ENCODE assay signal across 22 cellular contexts in the genomic region with DNA sequence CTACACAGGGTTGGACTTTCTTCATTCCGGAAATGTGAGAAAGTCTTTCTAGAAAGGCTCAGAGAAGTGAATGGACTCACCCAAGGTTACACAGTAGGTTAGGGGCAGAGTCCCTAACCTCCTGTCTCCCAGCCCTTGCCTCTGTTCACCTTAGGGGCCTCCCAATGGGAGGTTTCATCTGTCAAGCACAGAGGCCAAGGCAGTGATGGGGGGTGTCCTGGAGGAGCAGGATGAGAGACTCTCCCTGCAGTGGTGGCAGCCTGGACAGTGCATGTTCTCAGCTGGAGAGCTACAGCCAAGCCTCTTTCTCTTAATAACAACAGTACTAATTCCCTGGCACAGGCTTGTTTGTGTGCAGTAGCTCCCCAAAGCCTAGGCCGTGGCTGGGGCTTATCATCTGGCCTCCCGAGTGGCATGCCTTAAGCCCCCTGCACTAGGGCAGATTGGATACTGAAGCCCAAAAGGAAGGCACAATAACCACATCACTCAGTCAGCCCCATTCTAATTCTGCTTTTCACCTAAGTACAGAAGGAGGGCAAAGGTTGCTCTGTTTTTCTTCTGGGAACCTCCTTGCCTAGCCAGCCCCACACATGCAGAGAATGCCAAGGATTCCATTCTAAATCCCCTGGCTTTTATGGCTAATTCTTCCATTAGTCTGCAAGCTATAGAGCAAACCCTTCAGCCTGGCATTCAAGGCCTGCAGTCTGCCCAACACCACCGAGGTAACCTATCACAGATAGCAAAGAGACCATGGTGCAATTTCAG. TPM values are rescaled to one million over a fixed set of nuclear protein-coding genes. Genes with fewer than 3 reads are reported as not detected.
A peak's percentile ranks its signal among the peaks of the same experiment; 100 is the strongest.
DNase-seq lines count a peak whose midpoint lies in the region; ATAC-seq and TF ChIP-seq lines count a peak whose summit lies in the region.
"Had no signal": no experiment of that assay in that cellular context is flagged by ENCODE, and none has a peak within 500 bp of the region (broad histone marks: within the 10 kb centered on the region; RNA-seq: fewer than 3 reads in every experiment).

No MANE protein-coding gene starts in this region.

- no peak overlapping the region for H4K5ac ChIP-seq in mesendoderm (ENCODE audit: low read length)

- no peak overlapping the region for H3K18ac ChIP-seq in mesendoderm (ENCODE audit: low read length)

- no peak overlapping the region for H2BK15ac ChIP-seq in mesendoderm (replicated peaks; ENCODE audit: low read depth)

- H3K4me2 ChIP-seq in mesendoderm (ENCODE audit: low read length): no peak overlapping the region

- H3K9me3 ChIP-seq in adipocyte (ENCODE audit: control insufficient read depth, low read length) (peaks cover 20% of the 10 kb centered on the region), thyroid gland (no peaks in the 10 kb centered on the region), right lobe of liver (no peaks in the 10 kb centered on the region)
- H3K9me3 ChIP-seq: ovary, testis had no signal

- H2BK5ac ChIP-seq in mesendoderm (ENCODE audit: low read length): no peak overlapping the region

- no peaks in the 10 kb centered on the region for H3K36me3 ChIP-seq in adipocyte (ENCODE audit: control insufficient read depth, insufficient read depth, low read length, severe bottlenecking)
- H3K36me3 ChIP-seq in mesendoderm (ENCODE audit: control insufficient read depth, insufficient read depth, low read length): no peaks in the 10 kb centered on the region
- H3K36me3 ChIP-seq in thyroid gland: no peaks in the 10 kb centered on the region
- H3K36me3 ChIP-seq in right lobe of liver: no peaks in the 10 kb centered on the region
- H3K36me3 ChIP-seq: ovary had no signal

- no peak overlapping the region for H3K27ac ChIP-seq in mesendoderm (ENCODE audit: low read depth, low read length)
- H3K27ac ChIP-seq in thyroid gland: peak overlapping the region in 2 of 3 donors; percentile 31 to 63
- no peak overlapping the region for H3K27ac ChIP-seq in right lobe of liver
- H3K27ac ChIP-seq: ovary, testis had no signal

- WGBS in mesendoderm (ENCODE audit: extremely low coverage, insufficient coverage, low lambda C conversion rate): no CpG with 5 or more reads among the region's 4 CpGs
- 57 to 62% methylated on average over 4 of the region's 4 CpGs for WGBS in thyroid gland, 2 donors
- WGBS in right lobe of liver (ENCODE audit: insufficient coverage, low coverage, low lambda C conversion rate, missing lambda C conversion rate): 44% methylated on average over 2 of the region's 4 CpGs

- H3K4me3 ChIP-seq in adipocyte (ENCODE audit: low read length) (no peak overlapping the region), mesendoderm (ENCODE audit: low read length) (no peak overlapping the region), thyroid gland (replicated peaks in 1 of 3) (no peak overlapping the region), right lobe of liver (no peak overlapping the region)
- H3K4me3 ChIP-seq: ovary, testis had no signal

- TF ChIP-seq CTCF in thyroid gland (IDR thresholded peaks at IDR 0.05) (no peak), right lobe of liver (IDR thresholded peaks at IDR 0.05) (no peak)

- ATAC-seq in right lobe of liver: no peak
- ATAC-seq: left cardiac atrium; naive thymus-derived CD4-positive, alpha-beta T cell; PC-3; stimulated activated memory B cell treated with anti-CD40 and anti-IgM and Interleukin-4, amounts not matched to agents 10 μg/mL and 1 μg/mL and 100 μg/mL, for 72 hours had no signal

- TF ChIP-seq POLR2A in thyroid gland (IDR thresholded peaks at IDR 0.05): no peak
- no peak for TF ChIP-seq POLR2A in right lobe of liver (IDR thresholded peaks at IDR 0.05)

- no peak overlapping the region for H3K56ac ChIP-seq in mesendoderm (ENCODE audit: low read length)

- H3K4me1 ChIP-seq in adipocyte (ENCODE audit: control insufficient read depth, insufficient read depth, low read length): peaks cover 8% of the 10 kb centered on the region
- H3K4me1 ChIP-seq in mesendoderm (ENCODE audit: control insufficient read depth, low read depth, low read length): no peaks in the 10 kb centered on the region
- H3K4me1 ChIP-seq in thyroid gland: peaks cover 43 to 45% of the 10 kb centered on the region in 2 donors
- no peaks in the 10 kb centered on the region for H3K4me1 ChIP-seq in right lobe of liver
- H3K4me1 ChIP-seq: testis had no signal

- no peak overlapping the region for H2BK120ac ChIP-seq in mesendoderm (ENCODE audit: low read depth, low read length)

- no peak overlapping the region for H3K23ac ChIP-seq in mesendoderm (ENCODE audit: low read length)

- no peak overlapping the region for H3K9ac ChIP-seq in adipocyte (ENCODE audit: low read length)
- no peak overlapping the region for H3K9ac ChIP-seq in mesendoderm (ENCODE audit: low read length)

- H2AK5ac ChIP-seq in mesendoderm (ENCODE audit: low read length): no peak overlapping the region

- no peak overlapping the region for H3K4ac ChIP-seq in mesendoderm (ENCODE audit: low read depth, low read length)

- peak; percentile 36 for DNase-seq in HCEC 1CT
- DNase-seq in adipocyte (ENCODE audit: low read depth): peak; percentile 61
- DNase-seq in mesendoderm: peak; percentile 44
- DNase-seq in thyroid gland: peak in 1 of 2 donors; percentile 22
- DNase-seq in SIG-M5 treated with dmso at 0.1 percent for 504 hours (lab: John Stamatoyannopoulos, UW; ENCODE audit: unreplicated experiment): no peak
- DNase-seq in right lobe of liver: no peak
- no peak for DNase-seq in 8988T
- DNase-seq: activated CD4-positive, alpha-beta T cell treated with anti-CD3 and anti-CD28 coated beads for 48 hours; activated effector memory CD4-positive, alpha-beta T cell treated with anti-CD3 and anti-CD28 coated beads, Interleukin-2, amount 50 U/mL, for 16 hours; DMS79 treated with DMSO at 0.1 percent for 48 hours; glutamatergic neuron; left cardiac atrium; naive thymus-derived CD4-positive, alpha-beta T cell; NCI-H1092; NCI-H1930; NCI-H2227 treated with DMSO at 0.1 percent for 48 hours; ovary; PC-3; SHP77 treated with DMSO at 0.1 percent for 48 hours; stimulated activated CD4-positive, alpha-beta T cell treated with anti-CD3 and anti-CD28 coated beads, Interleukin-1b, Interleukin-23, amount 100 ng/mL, for 48 hours; testis had no signal

- no peaks in the 10 kb centered on the region for H3K79me2 ChIP-seq in mesendoderm (ENCODE audit: control insufficient read depth, insufficient read depth, low read length)

- H3K27me3 ChIP-seq in adipocyte (replicated peaks; ENCODE audit: control insufficient read depth, insufficient read depth, low read length): peaks cover 55% of the 10 kb centered on the region
- no peaks in the 10 kb centered on the region for H3K27me3 ChIP-seq in mesendoderm (ENCODE audit: insufficient read depth, low read length, poor library complexity)
- H3K27me3 ChIP-seq in thyroid gland: no peaks in the 10 kb centered on the region
- no peaks in the 10 kb centered on the region for H3K27me3 ChIP-seq in right lobe of liver
- H3K27me3 ChIP-seq: ovary, testis had no signal

- H4K8ac ChIP-seq in mesendoderm (ENCODE audit: low read depth, low read length): no peak overlapping the region

- intact Hi-C loops in thyroid gland (cut with DNase I): no loop called here
- intact Hi-C loops in right lobe of liver (cut with DNase I): no loop called here

- no peaks in the 10 kb centered on the region for H3K79me1 ChIP-seq in mesendoderm (ENCODE audit: low read length)

RNA-seq across cellular contexts. Expression of a gene that starts 50.2 kb away (rescaled TPM):
- polyA plus RNA-seq in mesendoderm (2013, experiment 1 of 2): 8.1 TPM
- polyA plus RNA-seq in mesendoderm (2013, experiment 2 of 2): 7.9 TPM
- 10 to 100 TPM; 25.6 to 42.5 (median 35.8) TPM for total RNA-seq in thyroid gland
- total RNA-seq in right lobe of liver: 1 to 10 TPM; 4.4 to 9.0 (median 6.7) TPM

Comparison
In these comparisons a context has a peak if more than half of its experiments do, and no peak if none do; other contexts are left out.
1. DNase-seq: peak in HCEC 1CT (single experiment), adipocyte (single experiment) and mesendoderm (single experiment); none in SIG-M5 treated with dmso at 0.1 percent for 504 hours (single experiment), right lobe of liver (0 of 3) and 8988T (single experiment).
2. H3K27ac ChIP-seq: peak in thyroid gland (2 of 3); none in mesendoderm (single experiment) and right lobe of liver (0 of 3).